Comparison of ENCODE assay signal across 31 cellular contexts in genomic region chr20:9474835-9475413, GRCh38. TPM values are rescaled to one million over a fixed set of nuclear protein-coding genes. Genes with fewer than 3 reads are reported as not detected.
DNase-seq lines count a peak whose midpoint lies in the region; ATAC-seq, FAIRE-seq and TF ChIP-seq lines count a peak whose summit lies in the region.
"Had no signal": no experiment of that assay in that cellular context is flagged by ENCODE, and none has a peak within 500 bp of the region (broad histone marks: within the 10 kb centered on the region; RNA-seq: fewer than 3 reads in every experiment).

No MANE protein-coding gene starts in this region.

- H3K36me3 ChIP-seq in IMR-90 (ENCODE audit: control insufficient read depth, insufficient read depth, low read length), result 0 out of 2 replicates have a peak, but pooled peaks cover 2% of the 10 kb centered on the region
- H3K36me3 ChIP-seq in SK-N-SH (replicated peaks in 1 of 2; ENCODE audit: control insufficient read depth in 1 of 2, insufficient read depth in 2 of 2, low read length in 1 of 2), result peaks cover 3 to 16% of the 10 kb centered on the region in 2 experiments
- no peaks in the 10 kb centered on the region for H3K36me3 ChIP-seq in mesendoderm (ENCODE audit: control insufficient read depth, insufficient read depth, low read length)
- H3K36me3 ChIP-seq: pancreas, thoracic aorta, vagina had no signal

- no CpG with 5 or more reads among the region's 2 CpGs for WGBS in IMR-90 (ENCODE audit: extremely low coverage in 2 of 2, insufficient read length in 1 of 2), 2 experiments
- 62% methylated on average over 2 of the region's 2 CpGs for WGBS in SK-N-SH (ENCODE audit: low lambda C conversion rate)
- no CpG with 5 or more reads among the region's 2 CpGs for WGBS in mesendoderm (ENCODE audit: extremely low coverage, insufficient coverage, low lambda C conversion rate)

- no peak overlapping the region for H3K23ac ChIP-seq in IMR-90 (ENCODE audit: low read depth, low read length)
- H3K23ac ChIP-seq in mesendoderm (ENCODE audit: low read length), result no peak overlapping the region

- peaks cover 11% of the 10 kb centered on the region for H3F3A ChIP-seq in SK-N-SH (replicated peaks; ENCODE audit: insufficient read depth)

- H3K79me1 ChIP-seq in IMR-90 (ENCODE audit: low read depth in 1 of 2, low read length in 2 of 2), result no peaks in the 10 kb centered on the region; a peak in 1 of 4 replicates
- no peaks in the 10 kb centered on the region for H3K79me1 ChIP-seq in mesendoderm (ENCODE audit: low read length)

- H3K4me3 Mint-ChIP-seq in T-helper 2 cell treated with Interferon-gamma antibody and Interleukin-4, amounts not matched to agents 5 μg/mL and 100 μg/mL, for 36 hours, result no peak overlapping the region
- H3K4me3 Mint-ChIP-seq: activated naive CD4-positive, alpha-beta T cell treated with anti-CD3 and anti-CD28 coated beads, Interleukin-2, amount 10 ng/mL, durations not matched to agents 7 days and 5 days; immature natural killer cell; nephron; stimulated activated naive B cell treated with anti-CD40 and anti-IgM and Interleukin-4, amounts not matched to agents 10 μg/mL and 1 μg/mL and 100 μg/mL, for 72 hours had no signal

- H4K5ac ChIP-seq in IMR-90 (ENCODE audit: low read depth, low read length) (no peak overlapping the region), mesendoderm (ENCODE audit: low read length) (no peak overlapping the region)

- no peak overlapping the region for H2AK9ac ChIP-seq in IMR-90 (replicated peaks; ENCODE audit: low read depth, low read length, poor library complexity)

- H3K9me3 Mint-ChIP-seq in T-helper 2 cell treated with Interferon-gamma antibody and Interleukin-4, amounts not matched to agents 5 μg/mL and 100 μg/mL, for 36 hours, result no peaks in the 10 kb centered on the region
- H3K9me3 Mint-ChIP-seq: activated naive CD4-positive, alpha-beta T cell treated with anti-CD3 and anti-CD28 coated beads, Interleukin-2, amount 10 ng/mL, durations not matched to agents 7 days and 5 days; nephron; stimulated activated naive B cell treated with anti-CD40 and anti-IgM and Interleukin-4, amounts not matched to agents 10 μg/mL and 1 μg/mL and 100 μg/mL, for 72 hours had no signal

- H2BK120ac ChIP-seq in IMR-90 (ENCODE audit: low read depth, low read length) (no peak overlapping the region), mesendoderm (ENCODE audit: low read depth, low read length) (no peak overlapping the region)

- dilution Hi-C loops in IMR-90 (cut with HindIII; ENCODE audit: low sequenced_read_pairs, unreplicated experiment), result no loop called here

- no peak for FAIRE-seq in frontal cortex (lab: Jason Lieb, UNC)
- FAIRE-seq: pancreas had no signal

- H3K9ac ChIP-seq in IMR-90 (ENCODE audit: low read depth, low read length) (no peak overlapping the region), SK-N-SH (peak overlapping the region; percentile 23; the same call in 1 of the 2 replicates), mesendoderm (ENCODE audit: low read length) (no peak overlapping the region)

- POLR2A ChIA-PET in IMR-90 (lab: Charles Lee; ENCODE audit: unreplicated experiment) (no interaction called here), SK-N-SH (lab: Yijun Ruan, JAX) (no interaction called here)

- no peaks in the 10 kb centered on the region for H3K27me3 Mint-ChIP-seq in T-helper 2 cell treated with Interferon-gamma antibody and Interleukin-4, amounts not matched to agents 5 μg/mL and 100 μg/mL, for 36 hours (ENCODE audit: low read depth)
- H3K27me3 Mint-ChIP-seq: activated naive CD4-positive, alpha-beta T cell treated with anti-CD3 and anti-CD28 coated beads, Interleukin-2, amount 10 ng/mL, durations not matched to agents 7 days and 5 days had no signal

- no peaks in the 10 kb centered on the region for H3K4me1 Mint-ChIP-seq in T-helper 2 cell treated with Interferon-gamma antibody and Interleukin-4, amounts not matched to agents 5 μg/mL and 100 μg/mL, for 36 hours (ENCODE audit: low read depth)
- H3K4me1 Mint-ChIP-seq: activated naive CD4-positive, alpha-beta T cell treated with anti-CD3 and anti-CD28 coated beads, Interleukin-2, amount 10 ng/mL, durations not matched to agents 7 days and 5 days; immature natural killer cell; nephron; stimulated activated naive B cell treated with anti-CD40 and anti-IgM and Interleukin-4, amounts not matched to agents 10 μg/mL and 1 μg/mL and 100 μg/mL, for 72 hours had no signal

- H3K27ac ChIP-seq in IMR-90 (ENCODE audit: insufficient read depth, low read length) (no peak overlapping the region), SK-N-SH (ENCODE audit: low read depth in 2 of 2, low read length in 1 of 2) (peak overlapping the region; percentile 43 to 71), mesendoderm (ENCODE audit: low read depth, low read length) (no peak overlapping the region)
- H3K27ac ChIP-seq: C4-2B, epithelial cell of prostate, pancreas, thoracic aorta, vagina had no signal

- H3K4me2 ChIP-seq in IMR-90 (ENCODE audit: low read depth, low read length) (no peak overlapping the region), SK-N-SH (peak overlapping the region; percentile 23; the same call in 1 of the 2 replicates), mesendoderm (ENCODE audit: low read length) (no peak overlapping the region)

- DNase-seq in AG10803 (ENCODE audit: low read depth) (peak; percentile 46), IMR-90 (peak; percentile 53), SK-N-SH (no peak), fibroblast of gingiva (ENCODE audit: low read depth) (peak; percentile 53), frontal cortex (ENCODE audit: low spot score in 2 of 2) (no peak), mesendoderm (no peak), HK-2 (ENCODE audit: unreplicated experiment) (no peak)
- DNase-seq in T-helper 2 cell treated with Interferon-gamma antibody and Interleukin-4, amounts not matched to agents 5 μg/mL and 100 μg/mL, for 36 hours (ENCODE audit: low spot score), result no peak
- DNase-seq: ACHN; activated CD4-positive, alpha-beta T cell treated with anti-CD3 and anti-CD28 coated beads, Interleukin-2, amount 50 U/mL, for 1 hour; activated naive CD4-positive, alpha-beta T cell treated with anti-CD3 and anti-CD28 coated beads, Interleukin-2, amount 10 ng/mL, durations not matched to agents 7 days and 5 days; anterior cingulate cortex; Calu3; foreskin melanocyte; immature natural killer cell; left ventricle myocardium superior; NCI-H1694 treated with DMSO at 0.1 percent for 48 hours; NCI-H2227 treated with DMSO at 0.1 percent for 48 hours; NCI-H774; pancreas; right cardiac atrium; stimulated activated CD4-positive, alpha-beta T cell treated with anti-CD3 and anti-CD28 coated beads, Interleukin-12 subunit alpha, Interleukin-12 subunit beta, amount 100 ng/mL, for 4 hours; stimulated activated CD4-positive, alpha-beta T cell treated with anti-CD3 and anti-CD28 coated beads, Interleukin-4, amount 100 ng/mL, for 24 hours; stimulated activated naive B cell treated with anti-CD40 and anti-IgM and Interleukin-4, amounts not matched to agents 10 μg/mL and 1 μg/mL and 100 μg/mL, for 72 hours; T-helper 9 cell had no signal

- BruUV-seq in IMR-90 (replicated peaks; lab: Mats Ljungman, UMichigan), result no TSS peak

- H2BK20ac ChIP-seq in IMR-90 (ENCODE audit: low read depth, low read length), result no peak overlapping the region

- H3K9me2 ChIP-seq in SK-N-SH, result no peaks in the 10 kb centered on the region

- no peak overlapping the region for H3K27ac Mint-ChIP-seq in T-helper 2 cell treated with Interferon-gamma antibody and Interleukin-4, amounts not matched to agents 5 μg/mL and 100 μg/mL, for 36 hours
- H3K27ac Mint-ChIP-seq: activated naive CD4-positive, alpha-beta T cell treated with anti-CD3 and anti-CD28 coated beads, Interleukin-2, amount 10 ng/mL, durations not matched to agents 7 days and 5 days; immature natural killer cell; nephron; stimulated activated naive B cell treated with anti-CD40 and anti-IgM and Interleukin-4, amounts not matched to agents 10 μg/mL and 1 μg/mL and 100 μg/mL, for 72 hours had no signal

- H3K9me3 ChIP-seq in IMR-90 (ENCODE audit: control insufficient read depth, insufficient read depth, low read length), result no peaks in the 10 kb centered on the region
- no peaks in the 10 kb centered on the region for H3K9me3 ChIP-seq in SK-N-SH
- H3K9me3 ChIP-seq: pancreas, thoracic aorta, vagina had no signal

- H3K4me1 ChIP-seq in IMR-90 (ENCODE audit: control insufficient read depth, insufficient read depth, low read length), result no peaks in the 10 kb centered on the region
- peaks cover 11 to 18% of the 10 kb centered on the region in 2 experiments; a peak in 3 of 4 replicates for H3K4me1 ChIP-seq in SK-N-SH (ENCODE audit: control insufficient read depth in 1 of 2, insufficient read depth in 2 of 2, low read depth in 1 of 2, low read length in 1 of 2)
- no peaks in the 10 kb centered on the region for H3K4me1 ChIP-seq in mesendoderm (ENCODE audit: control insufficient read depth, low read depth, low read length)
- H3K4me1 ChIP-seq: pancreas, vagina had no signal

- CTCF ChIA-PET in IMR-90 (lab: Yijun Ruan, JAX) (interaction anchor here (0.8 to 1.4 kb wide), 2 partner anchors 67 to 135 kb away, joined by 3 read pairs; no protein-coding TSS in a partner anchor), SK-N-SH (lab: Yijun Ruan, JAX) (interaction anchor here (0.5 to 3.9 kb wide), 6 partner anchors 9 to 621 kb away, joined by 3 to 23 read pairs (median 4); no protein-coding TSS in a partner anchor)

- H2AFZ ChIP-seq in IMR-90 (replicated peaks; ENCODE audit: low read length, poor library complexity) (no peak overlapping the region), SK-N-SH (ENCODE audit: low read depth) (peak overlapping the region; percentile 26; the same call in 1 of the 2 replicates)

- TF ChIP-seq EP300 in SK-N-SH (IDR thresholded peaks at IDR 0.05; ENCODE audit: borderline replicate concordance in 1 of 2, low read depth in 1 of 2, low read length in 1 of 2), result no peak

- H3K18ac ChIP-seq in IMR-90 (ENCODE audit: low read depth, low read length), result no peak overlapping the region
- no peak overlapping the region for H3K18ac ChIP-seq in mesendoderm (ENCODE audit: low read length)

- TF ChIP-seq CTCF in AG10803 (conservative IDR thresholded peaks at IDR 0.05; ENCODE audit: low read length) (no peak), IMR-90 (conservative IDR thresholded peaks at IDR 0.05; ENCODE audit: low read depth, low read length) (no peak), SK-N-SH (IDR thresholded peaks at IDR 0.05) (no peak)

- H3K14ac ChIP-seq in IMR-90 (replicated peaks; ENCODE audit: low read depth, low read length), result no peak overlapping the region

- intact Hi-C loops in IMR-90 (cut with micrococcal nuclease), result loop anchor here (5.0 kb wide), 1 partner anchor 137 kb away; no protein-coding TSS in a partner anchor

- H2BK15ac ChIP-seq in IMR-90 (ENCODE audit: low read depth, low read length) (no peak overlapping the region), mesendoderm (replicated peaks; ENCODE audit: low read depth) (no peak overlapping the region)

- H3K27me3 ChIP-seq in IMR-90 (ENCODE audit: control insufficient read depth, insufficient read depth, low read length) (no peaks in the 10 kb centered on the region), SK-N-SH (ENCODE audit: insufficient read depth) (no peaks in the 10 kb centered on the region), mesendoderm (ENCODE audit: insufficient read depth, low read length, poor library complexity) (no peaks in the 10 kb centered on the region)
- H3K27me3 ChIP-seq: pancreas, vagina had no signal

- no peak for TF ChIP-seq RAD21 in IMR-90 (IDR thresholded peaks at IDR 0.05; ENCODE audit: low read length)
- no peak for TF ChIP-seq RAD21 in SK-N-SH (IDR thresholded peaks at IDR 0.05; ENCODE audit: low read length)

- H3K9me1 ChIP-seq in IMR-90 (ENCODE audit: insufficient read depth, low read length), result peaks cover 4% of the 10 kb centered on the region

- peak; percentile 75 for ATAC-seq in IMR-90 (ENCODE audit: low read depth)
- ATAC-seq: left ventricle myocardium superior; pancreas; right cardiac atrium; stimulated activated naive B cell treated with anti-CD40 and anti-IgM and Interleukin-4, amounts not matched to agents 10 μg/mL and 1 μg/mL and 100 μg/mL, for 72 hours had no signal

- H3K79me2 ChIP-seq in SK-N-SH (ENCODE audit: insufficient read depth) (no peaks in the 10 kb centered on the region), mesendoderm (ENCODE audit: control insufficient read depth, insufficient read depth, low read length) (no peaks in the 10 kb centered on the region)

- H4K8ac ChIP-seq in IMR-90 (ENCODE audit: low read depth in 2 of 2, low read length in 2 of 2), result no peak overlapping the region
- no peak overlapping the region for H4K8ac ChIP-seq in mesendoderm (ENCODE audit: low read depth, low read length)

- in situ Hi-C loops in IMR-90 (cut with MboI; ENCODE audit: low sequenced_read_pairs), result no loop called here

- H4K20me1 ChIP-seq in IMR-90 (ENCODE audit: insufficient read depth, low read length) (0 out of 2 replicates have a peak, but pooled peaks cover 4% of the 10 kb centered on the region), SK-N-SH (ENCODE audit: insufficient read depth) (no peaks in the 10 kb centered on the region)

- H2AK5ac ChIP-seq in IMR-90 (ENCODE audit: low read depth, low read length) (no peak overlapping the region), mesendoderm (ENCODE audit: low read length) (no peak overlapping the region)

- no peaks in the 10 kb centered on the region for H3K36me3 Mint-ChIP-seq in T-helper 2 cell treated with Interferon-gamma antibody and Interleukin-4, amounts not matched to agents 5 μg/mL and 100 μg/mL, for 36 hours (ENCODE audit: low read depth)
- H3K36me3 Mint-ChIP-seq: activated naive CD4-positive, alpha-beta T cell treated with anti-CD3 and anti-CD28 coated beads, Interleukin-2, amount 10 ng/mL, durations not matched to agents 7 days and 5 days; immature natural killer cell; stimulated activated naive B cell treated with anti-CD40 and anti-IgM and Interleukin-4, amounts not matched to agents 10 μg/mL and 1 μg/mL and 100 μg/mL, for 72 hours had no signal

- no peak for TF ChIP-seq POLR2A in IMR-90 (IDR thresholded peaks at IDR 0.05; ENCODE audit: low read depth, low read length)

- H4K91ac ChIP-seq in IMR-90 (ENCODE audit: insufficient read depth, low read depth, low read length), result no peak overlapping the region

- H3K4ac ChIP-seq in IMR-90 (ENCODE audit: low read depth, low read length), result no peak overlapping the region
- H3K4ac ChIP-seq in mesendoderm (ENCODE audit: low read depth, low read length), result no peak overlapping the region

- no peak overlapping the region for H2BK5ac ChIP-seq in IMR-90 (ENCODE audit: low read depth, low read length, poor library complexity, severe bottlenecking)
- no peak overlapping the region for H2BK5ac ChIP-seq in mesendoderm (ENCODE audit: low read length)

- H3K4me3 ChIP-seq in AG10803 (ENCODE audit: low read length) (no peak overlapping the region), IMR-90 (ENCODE audit: insufficient read depth, low read depth, low read length) (no peak overlapping the region), SK-N-SH (ENCODE audit: low read depth in 2 of 2, low read length in 1 of 2) (no peak overlapping the region), mesendoderm (ENCODE audit: low read length) (no peak overlapping the region)
- H3K4me3 ChIP-seq: pancreas, thoracic aorta, vagina had no signal

- H3K56ac ChIP-seq in IMR-90 (ENCODE audit: extremely low read depth, insufficient read depth, low read length) (no peak overlapping the region), mesendoderm (ENCODE audit: low read length) (no peak overlapping the region)

RNA-seq across cellular contexts. Expression of gene LAMP5, which starts 39.5 kb away (rescaled TPM):
- total RNA-seq in IMR-90 (2012; rRNA removed) (under 0.01 TPM in 1 of 2 replicates, not detected in the other), frontal cortex (12.6 TPM)
- polyA plus RNA-seq in IMR-90 (2012; rRNA removed) (0.06 TPM in 1 of 2 replicates, not detected in the other), SK-N-SH (2012; rRNA removed) (4.8 and 10.1 TPM in 2 replicates)
- 0.02 TPM in 2 replicates for polyA plus RNA-seq in IMR-90 (2012; cell fraction: cytosol; rRNA removed)
- 0.04 TPM in 1 of 2 replicates, not detected in the other for polyA plus RNA-seq in IMR-90 (2012; cell fraction: nucleus; rRNA removed; ENCODE audit: low replicate concordance)
- polyA plus RNA-seq in SK-N-SH (2012; cell fraction: cytosol; rRNA removed), result 7.1 and 11.5 TPM in 2 replicates
- 5.4 and 8.7 TPM in 2 replicates for polyA plus RNA-seq in SK-N-SH (2012; cell fraction: nucleus; rRNA removed)
- 0.06 TPM for polyA plus RNA-seq in mesendoderm (2013, experiment 1 of 2)
- 0.06 TPM for polyA plus RNA-seq in mesendoderm (2013, experiment 2 of 2)
- total RNA-seq: Calu3, Daoy, left ventricle myocardium superior, right cardiac atrium, thoracic aorta had no signal

Comparison
In these comparisons a context has a peak if more than half of its experiments do, and no peak if none do; other contexts are left out.
1. DNase-seq: peak in AG10803 (single experiment), IMR-90 (single experiment) and fibroblast of gingiva (single experiment); none in SK-N-SH (single experiment), frontal cortex (0 of 2), T-helper 2 cell treated with Interferon-gamma antibody and Interleukin-4, amounts not matched to agents 5 μg/mL and 100 μg/mL, for 36 hours (single experiment), mesendoderm (single experiment) and HK-2 (single experiment).
2. H3K27ac ChIP-seq: peak in SK-N-SH (2 of 2); none in IMR-90 (single experiment) and mesendoderm (single experiment).
3. RNA of gene LAMP5, which starts 39.5 kb away (total RNA-seq): 12.6 TPM in frontal cortex (single experiment); under 0.01 TPM in IMR-90; every median in the first group is over 10 times any median in the second.